ENCODE assay signal across 8 cellular contexts in the genomic region with DNA sequence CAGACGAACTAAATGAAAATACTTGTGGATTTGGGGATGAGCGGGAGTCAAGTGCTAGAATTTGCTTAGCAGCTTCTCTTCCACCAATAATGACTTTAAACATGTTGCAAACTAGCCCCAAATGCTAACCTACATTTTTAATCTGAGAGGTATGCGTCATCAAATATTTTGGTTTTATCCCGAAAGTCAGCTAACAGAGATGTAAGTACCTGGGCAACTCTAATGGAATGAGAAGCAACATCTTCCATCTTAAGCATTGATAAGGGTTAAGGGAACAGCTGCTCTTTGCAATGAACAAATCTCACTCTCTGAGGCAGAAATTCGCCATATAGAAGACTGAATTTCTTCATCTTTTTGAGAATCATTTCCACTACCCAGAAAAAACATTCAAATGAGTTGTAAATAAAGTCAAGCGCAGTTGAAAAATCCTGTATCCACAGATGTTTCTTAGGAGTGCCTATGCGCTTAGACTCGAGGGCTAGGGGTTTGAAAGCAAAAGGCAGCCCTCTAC. TPM values are rescaled to one million over a fixed set of nuclear protein-coding genes. Genes with fewer than 3 reads are reported as not detected.
DNase-seq lines count a peak whose midpoint lies in the region; TF ChIP-seq lines count a peak whose summit lies in the region.

No MANE protein-coding gene starts in this region.

- no peaks in the 10 kb centered on the region for H3K36me3 ChIP-seq in BJ (ENCODE audit: control insufficient read depth, insufficient read depth, low read length)

- CTCF ChIA-PET in BJ (lab: Yijun Ruan, JAX) = interaction anchor here (0.8 to 7.3 kb wide), 6 partner anchors 12 to 332 kb away, joined by 3 to 46 read pairs (median 3); no protein-coding TSS in a partner anchor

- H3K27ac Mint-ChIP-seq in nephron progenitor cell = peak overlapping the region; percentile 40

- H3K27me3 ChIP-seq in BJ (ENCODE audit: control insufficient read depth, insufficient read depth, low read length) = peaks cover 5% of the 10 kb centered on the region
- H3K27me3 ChIP-seq in dorsolateral prefrontal cortex = no peaks in the 10 kb centered on the region

- H3K4me1 Mint-ChIP-seq in nephron progenitor cell = peaks cover 37% of the 10 kb centered on the region

- H3K4me3 Mint-ChIP-seq in nephron progenitor cell = peak overlapping the region; percentile 79

- intact Hi-C loops in dorsolateral prefrontal cortex (cut with DNase I) = loop anchor here in 1 of 2 donors (10.0 kb wide), 1 partner anchor 1089 kb away; the partner anchor contains the start of gene EHD3

- DNase-seq in BJ (ENCODE audit: low read depth) (no peak), NCI-H226 (peak; percentile 5), dorsolateral prefrontal cortex (no peak), nephron progenitor cell (no peak), GM19240 (ENCODE audit: insufficient read length, low spot score) (no peak), nucleus accumbens (lab: John Stamatoyannopoulos, UW) (no peak), pons (ENCODE audit: low spot score) (no peak)
- no peak for DNase-seq in activated effector memory CD4-positive, alpha-beta T cell treated with Interleukin-2 at 50 U/mL for 16 hours

- H3K36me3 Mint-ChIP-seq in nephron progenitor cell (ENCODE audit: low read depth) = no peaks in the 10 kb centered on the region

- TF ChIP-seq CTCF in BJ (IDR thresholded peaks at IDR 0.05; ENCODE audit: insufficient read depth, low read depth, low read length) = no peak
- no peak for TF ChIP-seq CTCF in dorsolateral prefrontal cortex (IDR thresholded peaks at IDR 0.05 in 54 of 56, conservative IDR thresholded peaks at IDR 0.05 in 2 of 56; ENCODE audit: low read depth in 1 of 56, partially characterized antibody in 56 of 56)
- TF ChIP-seq CTCF in nephron progenitor cell (IDR thresholded peaks at IDR 0.05) = no peak

- no peaks in the 10 kb centered on the region for H3K9me3 Mint-ChIP-seq in nephron progenitor cell

- POLR2A ChIA-PET in BJ (lab: Charles Lee) = interaction anchor here (0.6 kb wide), 1 partner anchor 1104 kb away, joined by 6 read pairs; no protein-coding TSS in a partner anchor

- H3K27me3 Mint-ChIP-seq in nephron progenitor cell (ENCODE audit: low read depth, poor library complexity) = peaks cover 30% of the 10 kb centered on the region

- peak overlapping the region; percentile 99 for H3K4me3 ChIP-seq in BJ (ENCODE audit: low read depth, low read length)
- peak overlapping the region; percentile 47 to 100 (median 96) for H3K4me3 ChIP-seq in dorsolateral prefrontal cortex

- peak overlapping the region; percentile 79 to 99 (median 94) for H3K27ac ChIP-seq in dorsolateral prefrontal cortex

RNA-seq across cellular contexts. Expression of gene YPEL5, which starts 0.9 kb away (rescaled TPM):
- polyA plus RNA-seq in BJ (2011; rRNA removed) = 141 and 190 TPM in 2 replicates
- 69.6 and 81.6 TPM in 2 replicates for polyA minus RNA-seq in BJ (2011; rRNA and poly(A)+ RNA removed)
- total RNA-seq in dorsolateral prefrontal cortex = 100 to 1,000 TPM in 111 of 120 experiments, 10 to 100 TPM in 9; 79.6 to 221 (median 158) TPM
